ENCODE assay signal across 1 cellular context in genomic region chr12:28130625-28131598, GRCh38.
TF ChIP-seq lines count a peak whose summit lies in the region.

No MANE protein-coding gene starts in this region.

TF ChIP-seq in K562, 482 proteins besides CTCF, POLR2A, EP300 and RAD21 (continued from another document and continues in another):
- TF ChIP-seq ZNF518B (CRISPR knock-in tag; IDR thresholded peaks at IDR 0.05) (no peak), POLR3A (IDR thresholded peaks at IDR 0.05; ENCODE audit: borderline replicate concordance, extremely low read depth, insufficient read depth, insufficient read length) (no peak), ZBTB49 (CRISPR knock-in tag; IDR thresholded peaks at IDR 0.05; ENCODE audit: borderline replicate concordance) (no peak), ELF4 (CRISPR knock-in tag; IDR thresholded peaks at IDR 0.05) (no peak), NFIC (IDR thresholded peaks at IDR 0.05) (peak; percentile 91), TCFL5 (CRISPR knock-in tag; conservative IDR thresholded peaks at IDR 0.05) (no peak), ZNF407 (IDR thresholded peaks at IDR 0.05; ENCODE audit: low read depth) (no peak), OTX1 (CRISPR knock-in tag; IDR thresholded peaks at IDR 0.05) (no peak), CHD4 (IDR thresholded peaks at IDR 0.05; ENCODE audit: insufficient read depth, insufficient replicate concordance, low read depth, low read length, poor library complexity, severe bottlenecking) (no peak), TRIM25 (IDR thresholded peaks at IDR 0.05; ENCODE audit: borderline replicate concordance) (no peak), USF1 (CRISPR knock-in tag; IDR thresholded peaks at IDR 0.05) (no peak), SMAD3 (CRISPR knock-in tag; conservative IDR thresholded peaks at IDR 0.05) (no peak), SRSF3 (IDR thresholded peaks at IDR 0.05; ENCODE audit: insufficient read depth, low read length) (no peak), ARID3B (CRISPR knock-in tag; IDR thresholded peaks at IDR 0.05; ENCODE audit: borderline replicate concordance) (no peak), LARP7 (IDR thresholded peaks at IDR 0.05) (no peak), SMC3 (conservative IDR thresholded peaks at IDR 0.05; ENCODE audit: insufficient read depth, low read depth, low read length) (no peak), ZNF354B (CRISPR knock-in tag; IDR thresholded peaks at IDR 0.05) (no peak), SLC30A9 (CRISPR knock-in tag; IDR thresholded peaks at IDR 0.05) (no peak), ETS2 (tag; IDR thresholded peaks at IDR 0.05; ENCODE audit: borderline replicate concordance, poor library complexity, severe bottlenecking) (no peak), ETV5 (CRISPR knock-in tag; IDR thresholded peaks at IDR 0.05; ENCODE audit: low read depth) (peak; percentile 63; the same call in 1 of the 2 replicates), PPARD (CRISPR knock-in tag; IDR thresholded peaks at IDR 0.05) (no peak), E4F1 (CRISPR knock-in tag; IDR thresholded peaks at IDR 0.05; ENCODE audit: borderline replicate concordance) (no peak), KLF6 (CRISPR knock-in tag; IDR thresholded peaks at IDR 0.05; ENCODE audit: borderline replicate concordance) (no peak), SETDB1 (IDR thresholded peaks at IDR 0.05; ENCODE audit: low read length) (no peak), ZFP91 (CRISPR knock-in tag; IDR thresholded peaks at IDR 0.05) (no peak), ETV1 (tag; conservative IDR thresholded peaks at IDR 0.05; ENCODE audit: low read depth) (peak; percentile 82), ADNP (tag; IDR thresholded peaks at IDR 0.05) (no peak; the same call in 1 of the 2 replicates), STAG1 (CRISPR knock-in tag; IDR thresholded peaks at IDR 0.05; ENCODE audit: borderline replicate concordance) (no peak), ZFP1 (CRISPR knock-in tag; IDR thresholded peaks at IDR 0.05) (no peak), SP2 (IDR thresholded peaks at IDR 0.05; ENCODE audit: extremely low read depth, low read depth, low read length, poor library complexity, severe bottlenecking) (no peak), ZNF316 (IDR thresholded peaks at IDR 0.05) (no peak), NCOA4 (IDR thresholded peaks at IDR 0.05; ENCODE audit: partially characterized antibody) (no peak), TCF7 (IDR thresholded peaks at IDR 0.05; ENCODE audit: borderline replicate concordance) (peak; percentile 26; the same call in 1 of the 2 replicates), ZNF282 (CRISPR knock-in tag; IDR thresholded peaks at IDR 0.05) (no peak), IRF2 (CRISPR knock-in tag; IDR thresholded peaks at IDR 0.05) (no peak), ZBTB8A (IDR thresholded peaks at IDR 0.05; ENCODE audit: partially characterized antibody) (no peak), KLF1 (tag; IDR thresholded peaks at IDR 0.05) (no peak), ZFP30 (CRISPR knock-in tag; IDR thresholded peaks at IDR 0.05; ENCODE audit: borderline replicate concordance) (no peak)
